ENCODE assay signal across 20 cellular contexts in genomic region chr1:245823408-245824147, GRCh38.
A peak's percentile ranks its signal among the peaks of the same experiment; 100 is the strongest.
DNase-seq lines count a peak whose midpoint lies in the region; ATAC-seq and TF ChIP-seq lines count a peak whose summit lies in the region.
"Had no signal": no experiment of that assay in that cellular context is flagged by ENCODE, and none has a peak within 500 bp of the region (broad histone marks: within the 10 kb centered on the region; RNA-seq: fewer than 3 reads in every experiment).

No MANE protein-coding gene starts in this region.

- intact Hi-C loops in lower lobe of right lung (cut with DNase I): no loop called here
- intact Hi-C loops in upper lobe of right lung (cut with DNase I): no loop called here

- H3K9me3 ChIP-seq in lower lobe of right lung (no peaks in the 10 kb centered on the region), upper lobe of right lung (no peaks in the 10 kb centered on the region)
- H3K9me3 ChIP-seq: esophagus muscularis mucosa, prostate gland, stomach had no signal

- DNase-seq in HFFc6: no peak
- DNase-seq in lower lobe of right lung: no peak
- DNase-seq in upper lobe of right lung: no peak
- DNase-seq in NCI-H1105 treated with DMSO at 0.1 percent for 48 hours (lab: John Stamatoyannopoulos, UW): no peak
- DNase-seq in NCI-H69 (lab: John Stamatoyannopoulos, UW): no peak
- no peak for DNase-seq in NCI-H1417 treated with DMSO at 0.1 percent for 48 hours (lab: John Stamatoyannopoulos, UW)
- DNase-seq: activated CD4-positive, alpha-beta memory T cell treated with anti-CD3 and anti-CD28 coated beads, Interleukin-2, amount 10 ng/mL, durations not matched to agents 7 days and 5 days; activated naive CD4-positive, alpha-beta T cell; activated T-cell treated with anti-CD3 and anti-CD28 coated beads for 4 hours; anterior cingulate cortex; effector CD8-positive, alpha-beta T cell; NCI-H1694; stomach; T-helper 2 cell had no signal

- H3K27me3 ChIP-seq in lower lobe of right lung (ENCODE audit: low read depth) (no peaks in the 10 kb centered on the region), upper lobe of right lung (no peaks in the 10 kb centered on the region)
- H3K27me3 ChIP-seq: esophagus muscularis mucosa, stomach had no signal

- H3K36me3 ChIP-seq in lower lobe of right lung (no peaks in the 10 kb centered on the region), upper lobe of right lung (no peaks in the 10 kb centered on the region)
- H3K36me3 ChIP-seq: esophagus muscularis mucosa, prostate gland, stomach had no signal

- no peak overlapping the region for H3K27ac ChIP-seq in lower lobe of right lung
- H3K27ac ChIP-seq in upper lobe of right lung: peak overlapping the region; percentile 30
- H3K27ac ChIP-seq: esophagus muscularis mucosa, prostate gland, stomach had no signal

- H3K36me3 Mint-ChIP-seq in HFFc6 (ENCODE audit: low read depth): peaks cover 30% of the 10 kb centered on the region
- H3K36me3 Mint-ChIP-seq in brain: peaks cover 14% of the 10 kb centered on the region

- H3K4me1 Mint-ChIP-seq in HFFc6 (ENCODE audit: low read depth) (peaks cover 20% of the 10 kb centered on the region), brain (peaks cover 10% of the 10 kb centered on the region)
- H3K4me1 Mint-ChIP-seq: activated CD4-positive, alpha-beta memory T cell treated with anti-CD3 and anti-CD28 coated beads, Interleukin-2, amount 10 ng/mL, durations not matched to agents 7 days and 5 days; central memory CD8-positive, alpha-beta T cell; WTC11 had no signal

- peak overlapping the region; percentile 94 for H3K27ac Mint-ChIP-seq in HFFc6
- H3K27ac Mint-ChIP-seq in brain: peak overlapping the region in 3 of 5 experiments; percentile 12 to 29 (median 16)
- H3K27ac Mint-ChIP-seq: activated CD4-positive, alpha-beta memory T cell treated with anti-CD3 and anti-CD28 coated beads, Interleukin-2, amount 10 ng/mL, durations not matched to agents 7 days and 5 days; IgD-negative memory B cell; WTC11 had no signal

- no peak overlapping the region for H3K4me3 ChIP-seq in lower lobe of right lung
- H3K4me3 ChIP-seq in upper lobe of right lung: no peak overlapping the region
- H3K4me3 ChIP-seq: esophagus muscularis mucosa, prostate gland, stomach had no signal

- H3K27me3 Mint-ChIP-seq in HFFc6 (ENCODE audit: insufficient read depth): peaks cover 2% of the 10 kb centered on the region; the same call in 1 of the 2 replicates
- peaks cover 2% of the 10 kb centered on the region for H3K27me3 Mint-ChIP-seq in brain
- H3K27me3 Mint-ChIP-seq: activated CD4-positive, alpha-beta memory T cell treated with anti-CD3 and anti-CD28 coated beads, Interleukin-2, amount 10 ng/mL, durations not matched to agents 7 days and 5 days; central memory CD8-positive, alpha-beta T cell; IgD-negative memory B cell had no signal

- ATAC-seq in lower lobe of right lung (peak; percentile 18 to 29), upper lobe of right lung (peak; percentile 20)
- ATAC-seq: WTC11 had no signal

- H3K4me3 Mint-ChIP-seq in HFFc6: peak overlapping the region; percentile 33
- H3K4me3 Mint-ChIP-seq in brain: no peak overlapping the region
- H3K4me3 Mint-ChIP-seq: activated CD4-positive, alpha-beta memory T cell treated with anti-CD3 and anti-CD28 coated beads, Interleukin-2, amount 10 ng/mL, durations not matched to agents 7 days and 5 days; central memory CD8-positive, alpha-beta T cell; IgD-negative memory B cell; WTC11 had no signal

- H3K4me1 ChIP-seq in lower lobe of right lung (no peaks in the 10 kb centered on the region), upper lobe of right lung (no peaks in the 10 kb centered on the region)
- H3K4me1 ChIP-seq: esophagus muscularis mucosa, prostate gland, stomach had no signal

- peaks cover 12% of the 10 kb centered on the region; the same call in 1 of the 2 replicates for H3K9me3 Mint-ChIP-seq in HFFc6
- peaks cover 4 to 8% (median 6%) of the 10 kb centered on the region in 5 experiments for H3K9me3 Mint-ChIP-seq in brain

- no peak for TF ChIP-seq CTCF in HFFc6 (IDR thresholded peaks at IDR 0.05)
- TF ChIP-seq CTCF in brain (conservative IDR thresholded peaks at IDR 0.05): no peak
- TF ChIP-seq CTCF in lower lobe of right lung (IDR thresholded peaks at IDR 0.05): no peak
- TF ChIP-seq CTCF in upper lobe of right lung (IDR thresholded peaks at IDR 0.05): no peak
